28 cellular contexts compared by ENCODE assay signal in genomic region chr12:109218996-109219395, GRCh38.
"Had no signal": no experiment of that assay in that cellular context is flagged by ENCODE, and none has a peak within 500 bp of the region (broad histone marks: within the 10 kb centered on the region; RNA-seq: fewer than 3 reads in every experiment).

No MANE protein-coding gene starts in this region.

- H3K4me3 ChIP-seq: colonic mucosa, coronary artery, dorsolateral prefrontal cortex, esophagus muscularis mucosa, esophagus squamous epithelium, gastrocnemius medialis, gastroesophageal sphincter, heart left ventricle, heart right ventricle had no signal

- H3K4me1 ChIP-seq: colonic mucosa, esophagus squamous epithelium, foreskin keratinocyte, gastroesophageal sphincter had no signal

- H3K27me3 ChIP-seq: colonic mucosa, dorsolateral prefrontal cortex, esophagus muscularis mucosa, esophagus squamous epithelium, foreskin keratinocyte, gastrocnemius medialis, gastroesophageal sphincter, heart left ventricle, heart right ventricle had no signal

- H3K36me3 ChIP-seq: colonic mucosa had no signal

- ATAC-seq: effector memory CD8-positive, alpha-beta T cell; esophagus mucosa; foreskin keratinocyte; gastrocnemius medialis; gastroesophageal sphincter; heart left ventricle; heart right ventricle had no signal

- H3K9me3 ChIP-seq: colonic mucosa, esophagus muscularis mucosa, esophagus squamous epithelium, gastrocnemius medialis, gastroesophageal sphincter, heart left ventricle, heart right ventricle had no signal

- FAIRE-seq: colon, endometrium, endothelial cell of umbilical vein, frontal cortex had no signal

- H3K27ac ChIP-seq: colonic mucosa, coronary artery, dorsolateral prefrontal cortex, epithelial cell of prostate, esophagus muscularis mucosa, esophagus squamous epithelium, foreskin keratinocyte, heart left ventricle, heart right ventricle had no signal

- DNase-seq: colonic mucosa; cortex of kidney; dermis blood vessel endothelial cell; dorsolateral prefrontal cortex; effector CD4-positive, alpha-beta T cell; effector CD8-positive, alpha-beta T cell; effector memory CD4-positive, alpha-beta T cell; effector memory CD8-positive, alpha-beta T cell; endodermal cell; erythroblast; esophagus squamous epithelium; foreskin fibroblast; foreskin keratinocyte; foreskin melanocyte; gastrocnemius medialis; glutamatergic neuron; head of caudate nucleus; heart left ventricle; heart right ventricle had no signal
